Comparison of ENCODE assay signal across 29 cellular contexts in genomic region chr10:7039859-7040258, GRCh38.
"Had no signal": no experiment of that assay in that cellular context is flagged by ENCODE, and none has a peak within 500 bp of the region (broad histone marks: within the 10 kb centered on the region; RNA-seq: fewer than 3 reads in every experiment).

No MANE protein-coding gene starts in this region.

- H3K36me3 Mint-ChIP-seq: stimulated activated effector memory CD8-positive, alpha-beta T cell treated with anti-CD3 and anti-CD28 coated beads, Interleukin-12 subunit alpha, Interleukin-12 subunit beta, amount 100 ng/mL, for 72 hours; stimulated activated memory B cell treated with anti-CD40 and anti-IgM and Interleukin-4, amounts not matched to agents 10 μg/mL and 1 μg/mL and 100 μg/mL, for 72 hours; stimulated activated naive B cell treated with anti-CD40 and anti-IgM and Interleukin-4, amounts not matched to agents 10 μg/mL and 1 μg/mL and 100 μg/mL, for 72 hours; type B pancreatic cell had no signal

- H3K9me3 Mint-ChIP-seq: stimulated activated naive CD8-positive, alpha-beta T cell treated with anti-CD3 and anti-CD28 coated beads, Interleukin-15, Interleukin-2, amounts not matched to agents 100 ng/mL and 50 ng/mL, for 24 hours; type B pancreatic cell had no signal

- H3K4me1 ChIP-seq: stomach, suprapubic skin, testis, thyroid gland, tibial artery, transverse colon, uterus, vagina had no signal

- H3K9me3 ChIP-seq: stomach, suprapubic skin, testis, thoracic aorta, thyroid gland, tibial artery, tibial nerve, transverse colon, upper lobe of left lung, upper lobe of right lung, uterus, vagina had no signal

- H3K36me3 ChIP-seq: stomach, suprapubic skin, thoracic aorta, thyroid gland, tibial artery, tibial nerve, transverse colon, upper lobe of left lung, upper lobe of right lung, uterus, vagina had no signal

- FAIRE-seq: urothelium cell line had no signal

- H3K27ac ChIP-seq: stomach, suprapubic skin, testis, thoracic aorta, thyroid gland, tibial artery, tibial nerve, transverse colon, upper lobe of left lung, upper lobe of right lung, uterus, vagina had no signal

- H3K27me3 ChIP-seq: stomach, testis, thyroid gland, tibial artery, tibial nerve, transverse colon, upper lobe of left lung, upper lobe of right lung, uterus, vagina had no signal

- H3K4me3 ChIP-seq: stomach, suprapubic skin, testis, thoracic aorta, thyroid gland, tibial artery, tibial nerve, transverse colon, upper lobe of left lung, upper lobe of right lung, uterus, vagina had no signal

- DNase-seq: stimulated activated CD4-positive, alpha-beta T cell treated with anti-CD3 and anti-CD28 coated beads, Interleukin-2, amount 100 ng/mL, for 48 hours; stimulated activated CD4-positive, alpha-beta T cell treated with anti-CD3 and anti-CD28 coated beads, Interleukin-4, amount 100 ng/mL, for 1 hour; stimulated activated CD4-positive, alpha-beta T cell treated with anti-CD3 and anti-CD28 coated beads, Interleukin-4, amount 100 ng/mL, for 24 hours; stimulated activated CD4-positive, alpha-beta T cell treated with anti-CD3 and anti-CD28 coated beads, Interleukin-4, amount 100 ng/mL, for 4 hours; stimulated activated CD8-positive, alpha-beta memory T cell treated with anti-CD3 and anti-CD28 coated beads, Interleukin-4, amount 100 ng/mL, for 48 hours; stimulated activated naive B cell treated with anti-CD40 and anti-IgM and Interleukin-4, amounts not matched to agents 10 μg/mL and 1 μg/mL and 100 μg/mL, for 72 hours; stimulated activated naive CD4-positive, alpha-beta T cell; stimulated activated naive CD4-positive, alpha-beta T cell treated with Interleukin-2 at 50 U/mL for 16 hours; stimulated activated naive CD8-positive, alpha-beta T cell treated with anti-CD3 and anti-CD28 coated beads, Interleukin-15, amount 100 ng/mL, for 72 hours; stimulated activated naive CD8-positive, alpha-beta T cell treated with anti-CD3 and anti-CD28 coated beads, Interleukin-15, Interleukin-2, amounts not matched to agents 100 U/mL and 50 U/mL, for 24 hours; stomach; substantia nigra; testis; thyroid gland; tibial artery; transverse colon; trophoblast cell; upper lobe of right lung; uterus had no signal

- ATAC-seq: stimulated activated effector memory CD8-positive, alpha-beta T cell treated with anti-CD3 and anti-CD28 coated beads, Interleukin-12 subunit alpha, Interleukin-12 subunit beta, amount 100 ng/mL, for 72 hours; stimulated activated memory B cell treated with anti-CD40 and anti-IgM and Interleukin-4, amounts not matched to agents 10 μg/mL and 1 μg/mL and 100 μg/mL, for 72 hours; stimulated activated naive B cell treated with anti-CD40 and anti-IgM and Interleukin-4, amounts not matched to agents 10 μg/mL and 1 μg/mL and 100 μg/mL, for 72 hours; stimulated activated naive CD8-positive, alpha-beta T cell treated with anti-CD3 and anti-CD28 coated beads, Interleukin-15, amount 100 ng/mL, for 72 hours; stimulated activated naive CD8-positive, alpha-beta T cell treated with anti-CD3 and anti-CD28 coated beads, Interleukin-15, Interleukin-2, amounts not matched to agents 100 U/mL and 50 U/mL, for 24 hours; upper lobe of right lung had no signal

- H3K4me3 Mint-ChIP-seq: stimulated activated effector memory CD8-positive, alpha-beta T cell treated with anti-CD3 and anti-CD28 coated beads, Interleukin-12 subunit alpha, Interleukin-12 subunit beta, amount 100 ng/mL, for 72 hours; stimulated activated memory B cell treated with anti-CD40 and anti-IgM and Interleukin-4, amounts not matched to agents 10 μg/mL and 1 μg/mL and 100 μg/mL, for 72 hours; stimulated activated naive B cell treated with anti-CD40 and anti-IgM and Interleukin-4, amounts not matched to agents 10 μg/mL and 1 μg/mL and 100 μg/mL, for 72 hours; stimulated activated naive CD8-positive, alpha-beta T cell treated with anti-CD3 and anti-CD28 coated beads, Interleukin-15, amount 100 ng/mL, for 72 hours; stimulated activated naive CD8-positive, alpha-beta T cell treated with anti-CD3 and anti-CD28 coated beads, Interleukin-15, Interleukin-2, amounts not matched to agents 100 ng/mL and 50 ng/mL, for 24 hours; type B pancreatic cell had no signal

- H3K27ac Mint-ChIP-seq: stimulated activated memory B cell treated with anti-CD40 and anti-IgM and Interleukin-4, amounts not matched to agents 10 μg/mL and 1 μg/mL and 100 μg/mL, for 72 hours; stimulated activated naive B cell treated with anti-CD40 and anti-IgM and Interleukin-4, amounts not matched to agents 10 μg/mL and 1 μg/mL and 100 μg/mL, for 72 hours; stimulated activated naive CD8-positive, alpha-beta T cell treated with anti-CD3 and anti-CD28 coated beads, Interleukin-15, amount 100 ng/mL, for 72 hours; stimulated activated naive CD8-positive, alpha-beta T cell treated with anti-CD3 and anti-CD28 coated beads, Interleukin-15, Interleukin-2, amounts not matched to agents 100 ng/mL and 50 ng/mL, for 24 hours; type B pancreatic cell had no signal
